Comparison of ENCODE assay signal across 1 cellular context in genomic region chr2:144780983-144781382, GRCh38.
A peak's percentile ranks its signal among the peaks of the same experiment; 100 is the strongest.
TF ChIP-seq lines count a peak whose summit lies in the region.

No MANE protein-coding gene starts in this region.

TF ChIP-seq in K562, 482 proteins besides CTCF, POLR2A, EP300 and RAD21 (continued from another document):
- TF ChIP-seq CHD7 (IDR thresholded peaks at IDR 0.05; ENCODE audit: low read depth, low read length) (no peak), CEBPB (tag; IDR thresholded peaks at IDR 0.05) (peak; percentile 74), BCL6 (CRISPR knock-in tag; IDR thresholded peaks at IDR 0.05) (no peak), ZNF76 (CRISPR knock-in tag; IDR thresholded peaks at IDR 0.05; ENCODE audit: borderline replicate concordance) (no peak), GTF2E2 (tag; IDR thresholded peaks at IDR 0.05) (no peak), CBFA2T3 (IDR thresholded peaks at IDR 0.05) (0 out of 2 replicates have a peak, but pooled peaks have one; percentile 11), ZBTB11 (CRISPR knock-in tag; IDR thresholded peaks at IDR 0.05) (no peak), FOSL1 (tag; conservative IDR thresholded peaks at IDR 0.05) (no peak), CREB3L1 (IDR thresholded peaks at IDR 0.05; ENCODE audit: borderline replicate concordance, low read depth) (no peak), CBX8 (IDR thresholded peaks at IDR 0.05; ENCODE audit: borderline replicate concordance, extremely low read depth, low read depth, low read length, poor library complexity, severe bottlenecking) (no peak), ZNF75A (CRISPR knock-in tag; IDR thresholded peaks at IDR 0.05) (no peak), HDAC6 (IDR thresholded peaks at IDR 0.05; ENCODE audit: low read depth, low read length) (no peak), IRF9 (tag; IDR thresholded peaks at IDR 0.05) (no peak), ATF3 (IDR thresholded peaks at IDR 0.05) (peak; percentile 82), ATF3 (CRISPR knock-in tag; conservative IDR thresholded peaks at IDR 0.05) (no peak), BRF1 (IDR thresholded peaks at IDR 0.05; ENCODE audit: borderline replicate concordance, extremely low read depth, insufficient read length) (no peak), STAT5A (IDR thresholded peaks at IDR 0.05; ENCODE audit: borderline replicate concordance, low read length) (no peak), NR1H2 (CRISPR knock-in tag; IDR thresholded peaks at IDR 0.05) (no peak), MEIS2 (IDR thresholded peaks at IDR 0.05; ENCODE audit: partially characterized antibody) (no peak), ZNF444 (CRISPR knock-in tag; IDR thresholded peaks at IDR 0.05) (no peak), TRIM24 (IDR thresholded peaks at IDR 0.05) (peak in 1 of 2 experiments; percentile 64; a peak in 1 of 4 replicates), BMI1 (IDR thresholded peaks at IDR 0.05; ENCODE audit: low read length) (no peak)
TF ChIP-seq in K562: peak in this region for 6.
